In genomic region chrX:31243804-31244203, GRCh38 we compare ENCODE assay signal across 28 cellular contexts.
"Had no signal": no experiment of that assay in that cellular context is flagged by ENCODE, and none has a peak within 500 bp of the region (broad histone marks: within the 10 kb centered on the region; RNA-seq: fewer than 3 reads in every experiment).

No MANE protein-coding gene starts in this region.

- H3K27me3 ChIP-seq: neural progenitor cell, right lobe of liver, sigmoid colon, stomach, thyroid gland, tibial nerve, upper lobe of left lung, vagina had no signal

- H3K36me3 ChIP-seq: neural progenitor cell, right lobe of liver, sigmoid colon, stomach, thoracic aorta, thyroid gland, tibial nerve, upper lobe of left lung, vagina had no signal

- H3K4me1 ChIP-seq: neural progenitor cell, parathyroid adenoma, psoas muscle, right lobe of liver, sigmoid colon, stomach, thyroid gland, tibial nerve, upper lobe of left lung, vagina had no signal

- H3K4me2 ChIP-seq: neural progenitor cell had no signal

- H3K9me3 ChIP-seq: psoas muscle, right lobe of liver, sigmoid colon, stomach, thoracic aorta, thyroid gland, tibial nerve, upper lobe of left lung, vagina had no signal

- H3K27me3 Mint-ChIP-seq: progenitor cell of endocrine pancreas; stimulated activated naive B cell treated with anti-CD40 and anti-IgM and Interleukin-4, amounts not matched to agents 10 μg/mL and 1 μg/mL and 100 μg/mL, for 72 hours had no signal

- H3K27ac Mint-ChIP-seq: natural killer cell; nephron; neural progenitor cell; progenitor cell of endocrine pancreas; stimulated activated effector memory CD8-positive, alpha-beta T cell treated with anti-CD3 and anti-CD28 coated beads, Interleukin-12 subunit alpha, Interleukin-12 subunit beta, amount 100 ng/mL, for 72 hours; stimulated activated naive B cell treated with anti-CD40 and anti-IgM and Interleukin-4, amounts not matched to agents 10 μg/mL and 1 μg/mL and 100 μg/mL, for 72 hours; stimulated activated naive CD8-positive, alpha-beta T cell treated with anti-CD3 and anti-CD28 coated beads, Interleukin-15, Interleukin-2, amounts not matched to agents 100 ng/mL and 50 ng/mL, for 24 hours had no signal

- H3K79me2 ChIP-seq: parathyroid adenoma had no signal

- DNase-seq: natural killer cell; occipital lobe; posterior cingulate gyrus; psoas muscle; right cardiac atrium; right lobe of liver; sigmoid colon; small intestine; stimulated activated CD4-positive, alpha-beta T cell treated with anti-CD3 and anti-CD28 coated beads, Interleukin-15, amount 100 ng/mL, for 24 hours; stimulated activated CD4-positive, alpha-beta T cell treated with anti-CD3 and anti-CD28 coated beads, Interleukin-2, amount 100 ng/mL, for 24 hours; stimulated activated CD4-positive, alpha-beta T cell treated with anti-CD3 and anti-CD28 coated beads, Interleukin-2, amount 100 ng/mL, for 48 hours; stimulated activated CD4-positive, alpha-beta T cell treated with anti-CD3 and anti-CD28 coated beads, Interleukin-4, amount 100 ng/mL, for 24 hours; stimulated activated naive B cell treated with anti-CD40 and anti-IgM and Interleukin-4, amounts not matched to agents 10 μg/mL and 1 μg/mL and 100 μg/mL, for 72 hours; stimulated activated naive CD4-positive, alpha-beta T cell treated with Interleukin-2 at 50 U/mL for 16 hours; stomach; thyroid gland; trophoblast cell; upper lobe of left lung had no signal

- H3K4me3 ChIP-seq: neural progenitor cell, psoas muscle, right lobe of liver, sigmoid colon, stomach, thoracic aorta, thyroid gland, tibial nerve, upper lobe of left lung, vagina had no signal

- H3K36me3 Mint-ChIP-seq: natural killer cell; stimulated activated effector memory CD8-positive, alpha-beta T cell treated with anti-CD3 and anti-CD28 coated beads, Interleukin-12 subunit alpha, Interleukin-12 subunit beta, amount 100 ng/mL, for 72 hours had no signal

- H3K4me3 Mint-ChIP-seq: natural killer cell; nephron; neural progenitor cell; stimulated activated effector memory CD8-positive, alpha-beta T cell treated with anti-CD3 and anti-CD28 coated beads, Interleukin-12 subunit alpha, Interleukin-12 subunit beta, amount 100 ng/mL, for 72 hours; stimulated activated naive B cell treated with anti-CD40 and anti-IgM and Interleukin-4, amounts not matched to agents 10 μg/mL and 1 μg/mL and 100 μg/mL, for 72 hours; stimulated activated naive CD8-positive, alpha-beta T cell treated with anti-CD3 and anti-CD28 coated beads, Interleukin-15, Interleukin-2, amounts not matched to agents 100 ng/mL and 50 ng/mL, for 24 hours had no signal

- FAIRE-seq: small intestine, urothelium cell line had no signal

- H3K4me1 Mint-ChIP-seq: natural killer cell; nephron; neural progenitor cell; stimulated activated effector memory CD8-positive, alpha-beta T cell treated with anti-CD3 and anti-CD28 coated beads, Interleukin-12 subunit alpha, Interleukin-12 subunit beta, amount 100 ng/mL, for 72 hours had no signal

- ATAC-seq: natural killer cell; psoas muscle; right cardiac atrium; right lobe of liver; stimulated activated effector memory CD8-positive, alpha-beta T cell treated with anti-CD3 and anti-CD28 coated beads, Interleukin-12 subunit alpha, Interleukin-12 subunit beta, amount 100 ng/mL, for 72 hours; stimulated activated naive B cell treated with anti-CD40 and anti-IgM and Interleukin-4, amounts not matched to agents 10 μg/mL and 1 μg/mL and 100 μg/mL, for 72 hours had no signal

- H3K27ac ChIP-seq: neural progenitor cell, parathyroid adenoma, psoas muscle, right lobe of liver, sigmoid colon, thoracic aorta, thyroid gland, tibial nerve, upper lobe of left lung, vagina had no signal

- H3K9ac ChIP-seq: neural progenitor cell, parathyroid adenoma had no signal

- H2AFZ ChIP-seq: neural progenitor cell, parathyroid adenoma had no signal

- H3K9me3 Mint-ChIP-seq: natural killer cell; stimulated activated effector memory CD8-positive, alpha-beta T cell treated with anti-CD3 and anti-CD28 coated beads, Interleukin-12 subunit alpha, Interleukin-12 subunit beta, amount 100 ng/mL, for 72 hours; stimulated activated naive B cell treated with anti-CD40 and anti-IgM and Interleukin-4, amounts not matched to agents 10 μg/mL and 1 μg/mL and 100 μg/mL, for 72 hours; stimulated activated naive CD8-positive, alpha-beta T cell treated with anti-CD3 and anti-CD28 coated beads, Interleukin-15, Interleukin-2, amounts not matched to agents 100 ng/mL and 50 ng/mL, for 24 hours had no signal
